8 cellular contexts compared by ENCODE assay signal in the genomic region with DNA sequence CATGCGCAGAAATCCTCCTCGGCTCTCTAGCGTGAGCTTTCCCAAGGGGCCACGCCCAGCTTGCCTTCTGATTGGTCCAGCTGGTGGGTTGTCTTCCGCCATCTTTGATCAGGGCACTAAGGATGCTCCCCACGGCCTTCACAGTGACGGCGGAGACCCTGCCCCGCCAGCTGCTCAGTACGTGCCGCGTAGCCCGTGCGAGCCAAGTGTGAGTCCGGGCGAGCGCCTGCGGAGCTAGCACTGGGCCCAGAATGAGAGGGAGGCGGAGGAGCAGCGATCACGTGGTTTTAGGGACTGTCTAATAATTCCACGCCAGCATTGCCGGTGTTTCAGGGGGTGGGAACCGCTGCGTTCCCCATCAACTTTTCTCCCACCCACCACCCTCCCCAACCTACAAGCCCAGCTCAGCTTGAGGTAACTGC. TPM values are rescaled to one million over a fixed set of nuclear protein-coding genes. Genes with fewer than 3 reads are reported as not detected.
A peak's percentile ranks its signal among the peaks of the same experiment; 100 is the strongest.
DNase-seq lines count a peak whose midpoint lies in the region; ATAC-seq and TF ChIP-seq lines count a peak whose summit lies in the region.

No MANE protein-coding gene starts in this region.

- peak overlapping the region; percentile 95 to 96 (median 95) for H3K9ac ChIP-seq in skeletal muscle tissue (ENCODE audit: low read depth in 1 of 3, low read length in 3 of 3)

- CTCF ChIA-PET in AG04449 (lab: Yijun Ruan, JAX), result interaction anchor here (1.2 to 12.4 kb wide), 13 partner anchors 10 to 330 kb away, joined by 3 to 129 read pairs (median 6); a partner anchor contains a TSS

- H3K27ac ChIP-seq in VCaP (peak overlapping the region; percentile 95), breast epithelium (peak overlapping the region; percentile 96 to 99), skeletal muscle tissue (ENCODE audit: low read depth, low read length) (peak overlapping the region; percentile 96)

- H3K9me3 ChIP-seq in breast epithelium (no peaks in the 10 kb centered on the region), iPS-18c (ENCODE audit: control insufficient read depth, insufficient read depth, low read length) (no peaks in the 10 kb centered on the region), skeletal muscle tissue (ENCODE audit: control insufficient read depth in 3 of 3, low read length in 3 of 3) (no peaks in the 10 kb centered on the region)

- intact Hi-C loops in breast epithelium (cut with DNase I; ENCODE audit: low total_unique reads), result no loop called here

- POLR2A ChIA-PET in AG04449 (lab: Yijun Ruan, JAX), result interaction anchor here (0.7 to 5.4 kb wide), 14 partner anchors 9 to 163 kb away, joined by 3 to 46 read pairs (median 4); a partner anchor contains a TSS

- DNase-seq in AG04449 (ENCODE audit: low read depth, low spot score) (peak; percentile 98), NCI-H2196 (lab: John Stamatoyannopoulos, UW; ENCODE audit: unreplicated experiment) (peak; percentile 94), breast epithelium (ENCODE audit: low spot score in 2 of 2) (peak; percentile 99)

- ATAC-seq in GM18873 (IDR thresholded peaks at IDR 0.05; ENCODE audit: low FRiP score, unreplicated experiment), result peak; percentile 76
- ATAC-seq in HG03135 (IDR thresholded peaks at IDR 0.05; ENCODE audit: unreplicated experiment), result peak; percentile 82

- no peaks in the 10 kb centered on the region for H3K36me3 ChIP-seq in breast epithelium
- H3K36me3 ChIP-seq in skeletal muscle tissue (ENCODE audit: control insufficient read depth in 3 of 3, insufficient read depth in 3 of 3, low read length in 3 of 3), result peaks cover 1 to 8% (median 5%) of the 10 kb centered on the region in 3 donors

- peaks cover 10 to 28% of the 10 kb centered on the region in 2 donors for H3K4me1 ChIP-seq in breast epithelium
- peaks cover 37 to 55% (median 42%) of the 10 kb centered on the region in 3 donors for H3K4me1 ChIP-seq in skeletal muscle tissue (ENCODE audit: control insufficient read depth in 3 of 3, insufficient read depth in 3 of 3, low read length in 3 of 3)

- no peak for TF ChIP-seq CTCF in AG04449 (IDR thresholded peaks at IDR 0.05; ENCODE audit: insufficient read depth, low read length, missing control alignments)
- TF ChIP-seq CTCF in VCaP (conservative IDR thresholded peaks at IDR 0.05), result no peak
- no peak for TF ChIP-seq CTCF in breast epithelium (IDR thresholded peaks at IDR 0.05)

- no peak for TF ChIP-seq POLR2A in breast epithelium (IDR thresholded peaks at IDR 0.05)

- H3K4me3 ChIP-seq in AG04449 (ENCODE audit: low read depth, low read length) (peak overlapping the region; percentile 69), breast epithelium (peak overlapping the region; percentile 71 to 85 (median 76)), iPS-18c (ENCODE audit: insufficient read depth, low read depth, low read length) (peak overlapping the region; percentile 90; the same call in 1 of the 2 replicates), skeletal muscle tissue (ENCODE audit: low read length in 3 of 3) (peak overlapping the region; percentile 90 to 98 (median 95))

- H3K27me3 ChIP-seq in breast epithelium (no peaks in the 10 kb centered on the region), skeletal muscle tissue (ENCODE audit: control insufficient read depth in 3 of 3, insufficient read depth in 3 of 3, low read length in 3 of 3) (no peaks in the 10 kb centered on the region)

RNA-seq across cellular contexts. Expression of a gene that starts 1.6 kb away (rescaled TPM):
- total RNA-seq in breast epithelium (10 to 100 TPM in 2 of 3 donors, 1 to 10 TPM in 1; 2.9 to 16.7 (median 14.4) TPM), skeletal muscle tissue (6.8 TPM)

RNA-seq across cellular contexts. Expression of a gene that starts 27.2 kb away (rescaled TPM):
- total RNA-seq in breast epithelium, result 10 to 100 TPM in 2 of 3 donors, 1 to 10 TPM in 1; 5.3 to 45.7 (median 29.5) TPM
- 2.1 TPM for total RNA-seq in skeletal muscle tissue

RNA-seq across cellular contexts. Expression of a gene that starts 36.8 kb away (rescaled TPM):
- total RNA-seq in breast epithelium, result 10 to 100 TPM; 13.3 to 15.4 (median 14.0) TPM
- 7.3 TPM for total RNA-seq in skeletal muscle tissue

RNA-seq across cellular contexts. Expression of a gene that starts 47.8 kb away (rescaled TPM):
- not detected for total RNA-seq in breast epithelium
- not detected for total RNA-seq in skeletal muscle tissue

Comparison
In these comparisons a context has a peak if more than half of its experiments do, and no peak if none do; other contexts are left out.
1. Peak in every context shown above with its lines: DNase-seq, ATAC-seq, H3K4me3 ChIP-seq and H3K27ac ChIP-seq.